ENCODE assay signal across 16 cellular contexts in the genomic region with DNA sequence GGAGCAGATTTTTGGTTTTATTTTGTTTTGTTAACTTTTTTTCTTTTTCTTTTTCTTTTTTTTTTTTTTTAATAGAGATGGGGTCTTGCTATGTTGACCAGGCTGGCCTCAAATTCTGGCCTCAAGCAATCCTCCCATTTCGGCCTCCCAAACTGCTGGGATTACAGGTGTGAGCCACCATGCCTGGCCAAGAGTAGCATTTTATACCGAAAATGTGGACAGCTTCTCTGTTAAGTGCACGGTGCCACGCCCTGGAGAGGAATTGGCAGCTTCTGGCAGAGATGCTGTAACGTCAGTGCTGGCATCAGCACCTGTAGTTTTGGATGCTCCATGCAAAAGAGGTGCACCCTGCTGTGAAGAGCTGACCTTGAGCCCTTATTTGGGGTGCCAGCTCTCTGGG.
"Had no signal": no experiment of that assay in that cellular context is flagged by ENCODE, and none has a peak within 500 bp of the region (broad histone marks: within the 10 kb centered on the region; RNA-seq: fewer than 3 reads in every experiment).

No MANE protein-coding gene starts in this region.

- H3K27ac ChIP-seq: brain microvascular endothelial cell, gastroesophageal sphincter, left lung, neural progenitor cell, pancreas, SK-N-MC, tibial nerve, VCaP had no signal

- H3K9ac ChIP-seq: neural progenitor cell had no signal

- H3K9me3 Mint-ChIP-seq: activated CD4-positive, alpha-beta memory T cell treated with anti-CD3 and anti-CD28 coated beads, Interleukin-2, amount 10 ng/mL, durations not matched to agents 7 days and 5 days; activated T-cell treated with anti-CD3 and anti-CD28 coated beads, Interleukin-2, amount 50 U/mL, for 24 hours; naive B cell; neural progenitor cell; stimulated activated naive B cell treated with anti-CD40 and anti-IgM and Interleukin-4, amounts not matched to agents 10 μg/mL and 1 μg/mL and 100 μg/mL, for 72 hours had no signal

- ATAC-seq: gastroesophageal sphincter; left lung; pancreas; stimulated activated naive B cell treated with anti-CD40 and anti-IgM and Interleukin-4, amounts not matched to agents 10 μg/mL and 1 μg/mL and 100 μg/mL, for 72 hours had no signal

- H3K4me3 ChIP-seq: dorsolateral prefrontal cortex, gastroesophageal sphincter, left lung, neural progenitor cell, pancreas, SK-N-MC, tibial nerve had no signal

- H3K27me3 Mint-ChIP-seq: activated CD4-positive, alpha-beta memory T cell treated with anti-CD3 and anti-CD28 coated beads, Interleukin-2, amount 10 ng/mL, durations not matched to agents 7 days and 5 days; activated naive CD8-positive, alpha-beta T cell; activated T-cell treated with anti-CD3 and anti-CD28 coated beads, Interleukin-2, amount 50 U/mL, for 24 hours; naive B cell; stimulated activated naive B cell treated with anti-CD40 and anti-IgM and Interleukin-4, amounts not matched to agents 10 μg/mL and 1 μg/mL and 100 μg/mL, for 72 hours had no signal

- H3K36me3 ChIP-seq: brain microvascular endothelial cell, neural progenitor cell had no signal

- H3K4me1 Mint-ChIP-seq: activated CD4-positive, alpha-beta memory T cell treated with anti-CD3 and anti-CD28 coated beads, Interleukin-2, amount 10 ng/mL, durations not matched to agents 7 days and 5 days; naive B cell; neural progenitor cell; stimulated activated naive B cell treated with anti-CD40 and anti-IgM and Interleukin-4, amounts not matched to agents 10 μg/mL and 1 μg/mL and 100 μg/mL, for 72 hours had no signal

- DNase-seq: activated CD4-positive, alpha-beta memory T cell treated with anti-CD3 and anti-CD28 coated beads, Interleukin-2, amount 10 ng/mL, durations not matched to agents 7 days and 5 days; activated gamma-delta T cell treated with Interleukin-2 at 50 U/mL for 16 hours; activated T-cell treated with anti-CD3 and anti-CD28 coated beads, Interleukin-2, amount 50 U/mL, for 24 hours; brain microvascular endothelial cell; naive B cell; stimulated activated naive B cell treated with anti-CD40 and anti-IgM and Interleukin-4, amounts not matched to agents 10 μg/mL and 1 μg/mL and 100 μg/mL, for 72 hours had no signal

- H3K36me3 Mint-ChIP-seq: naive B cell, neural progenitor cell had no signal

- FAIRE-seq: keratinocyte, pancreas had no signal

- H3K9me3 ChIP-seq: gastroesophageal sphincter, left lung, pancreas, tibial nerve had no signal

- H3K4me1 ChIP-seq: gastroesophageal sphincter, left lung, neural progenitor cell, tibial nerve had no signal

- H3K4me3 Mint-ChIP-seq: activated CD4-positive, alpha-beta memory T cell treated with anti-CD3 and anti-CD28 coated beads, Interleukin-2, amount 10 ng/mL, durations not matched to agents 7 days and 5 days; activated naive CD8-positive, alpha-beta T cell; activated T-cell treated with anti-CD3 and anti-CD28 coated beads, Interleukin-2, amount 50 U/mL, for 24 hours; naive B cell; neural progenitor cell; stimulated activated naive B cell treated with anti-CD40 and anti-IgM and Interleukin-4, amounts not matched to agents 10 μg/mL and 1 μg/mL and 100 μg/mL, for 72 hours had no signal

- H3K27ac Mint-ChIP-seq: activated CD4-positive, alpha-beta memory T cell treated with anti-CD3 and anti-CD28 coated beads, Interleukin-2, amount 10 ng/mL, durations not matched to agents 7 days and 5 days; activated naive CD8-positive, alpha-beta T cell; activated T-cell treated with anti-CD3 and anti-CD28 coated beads, Interleukin-2, amount 50 U/mL, for 24 hours; naive B cell; neural progenitor cell; stimulated activated naive B cell treated with anti-CD40 and anti-IgM and Interleukin-4, amounts not matched to agents 10 μg/mL and 1 μg/mL and 100 μg/mL, for 72 hours had no signal
